1 cellular context compared by ENCODE assay signal in the genomic region with DNA sequence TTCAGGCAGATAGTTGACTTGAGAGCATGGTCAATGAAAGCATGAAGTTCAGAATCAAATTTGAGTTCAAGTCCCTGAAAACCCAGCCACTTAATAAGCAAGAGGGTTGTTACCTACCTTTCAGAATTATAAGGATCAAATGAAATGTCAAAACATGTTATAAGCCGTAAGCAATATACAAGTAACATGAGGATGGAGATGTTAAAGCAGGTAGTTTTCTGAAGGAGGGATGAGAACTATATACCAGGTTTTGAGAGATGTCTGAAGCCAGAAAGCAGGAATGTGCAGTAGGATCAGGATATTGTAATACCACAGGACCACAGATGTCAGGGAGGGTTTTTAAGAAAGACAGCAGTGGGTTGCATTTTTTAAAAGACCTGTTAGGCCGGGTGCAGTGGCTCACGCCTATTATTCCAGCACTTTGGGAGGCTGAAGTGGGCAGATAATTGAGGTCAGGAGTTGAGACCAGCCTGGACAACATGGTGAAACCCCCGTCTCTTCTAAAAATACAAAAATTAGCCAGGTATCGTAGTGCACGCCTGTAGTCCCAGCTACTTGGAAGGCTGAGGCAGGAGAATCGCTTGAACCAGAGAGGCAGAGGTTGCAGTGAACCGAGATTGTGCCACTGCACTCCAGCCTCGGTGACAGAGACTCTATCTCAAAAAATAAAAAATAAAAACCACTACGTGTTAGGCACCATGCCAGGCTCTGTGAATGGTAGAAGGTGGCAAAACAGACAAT.
TF ChIP-seq lines count a peak whose summit lies in the region.

No MANE protein-coding gene starts in this region.

TF ChIP-seq in K562, 482 proteins besides CTCF, POLR2A, EP300 and RAD21:
- TF ChIP-seq SUPT5H (IDR thresholded peaks at IDR 0.05) (peak; percentile 56), DACH1 (IDR thresholded peaks at IDR 0.05; ENCODE audit: partially characterized antibody) (no peak), ZNF133 (CRISPR knock-in tag; IDR thresholded peaks at IDR 0.05) (no peak), MECOM (CRISPR knock-in tag; IDR thresholded peaks at IDR 0.05) (no peak), FOXK2 (conservative IDR thresholded peaks at IDR 0.05 in 1 of 2, IDR thresholded peaks at IDR 0.05 in 1 of 2; ENCODE audit: low read depth in 2 of 2) (no peak), KLF1 (tag; IDR thresholded peaks at IDR 0.05) (no peak), SRF (CRISPR knock-in tag; IDR thresholded peaks at IDR 0.05) (no peak), POLR2B (IDR thresholded peaks at IDR 0.05; ENCODE audit: low read depth, partially characterized antibody) (peak; percentile 58), RBM22 (IDR thresholded peaks at IDR 0.05; ENCODE audit: low read depth, low read length, poor library complexity, severe bottlenecking) (peak; percentile 46), POLR2AphosphoS2 (IDR thresholded peaks at IDR 0.05; ENCODE audit: low read length) (peak; percentile 87), NR2C2 (CRISPR knock-in tag; IDR thresholded peaks at IDR 0.05) (no peak), NR2C2 (tag; IDR thresholded peaks at IDR 0.05) (no peak), ZNF584 (CRISPR knock-in tag; IDR thresholded peaks at IDR 0.05; ENCODE audit: low read depth) (no peak), SP1 (CRISPR knock-in tag; IDR thresholded peaks at IDR 0.05) (no peak), ARNT (IDR thresholded peaks at IDR 0.05) (no peak), ZNF324 (CRISPR knock-in tag; IDR thresholded peaks at IDR 0.05) (no peak), MAFK (IDR thresholded peaks at IDR 0.05; ENCODE audit: low read length) (no peak), TAL1 (IDR thresholded peaks at IDR 0.05) (no peak), KLF16 (IDR thresholded peaks at IDR 0.05) (no peak), LCOR (CRISPR knock-in tag; IDR thresholded peaks at IDR 0.05) (no peak), EP400 (IDR thresholded peaks at IDR 0.05) (no peak), ZNF830 (CRISPR knock-in tag; IDR thresholded peaks at IDR 0.05) (no peak), ZNF347 (CRISPR knock-in tag; IDR thresholded peaks at IDR 0.05; ENCODE audit: low read depth) (no peak), ZNF445 (CRISPR knock-in tag; IDR thresholded peaks at IDR 0.05; ENCODE audit: low read depth) (no peak), ZNF146 (CRISPR knock-in tag; IDR thresholded peaks at IDR 0.05; ENCODE audit: unreplicated experiment) (no peak), NEUROD1 (IDR thresholded peaks at IDR 0.05; ENCODE audit: borderline replicate concordance, low read depth, low read length, partially characterized antibody) (no peak), ZNF217 (CRISPR knock-in tag; IDR thresholded peaks at IDR 0.05) (no peak), NCOR1 (IDR thresholded peaks at IDR 0.05) (no peak), PCBP1 (IDR thresholded peaks at IDR 0.05; ENCODE audit: low read depth, low read length, poor library complexity, severe bottlenecking) (no peak), KLF10 (CRISPR knock-in tag; IDR thresholded peaks at IDR 0.05) (0 out of 2 replicates have a peak, but pooled peaks have one; percentile 18), GATAD2A (IDR thresholded peaks at IDR 0.05) (no peak), CC2D1A (IDR thresholded peaks at IDR 0.05) (no peak), NBN (IDR thresholded peaks at IDR 0.05; ENCODE audit: low read depth) (no peak), ZNF766 (CRISPR knock-in tag; conservative IDR thresholded peaks at IDR 0.05) (no peak), LARP7 (IDR thresholded peaks at IDR 0.05) (no peak)
- TF ChIP-seq, protein P1, sequence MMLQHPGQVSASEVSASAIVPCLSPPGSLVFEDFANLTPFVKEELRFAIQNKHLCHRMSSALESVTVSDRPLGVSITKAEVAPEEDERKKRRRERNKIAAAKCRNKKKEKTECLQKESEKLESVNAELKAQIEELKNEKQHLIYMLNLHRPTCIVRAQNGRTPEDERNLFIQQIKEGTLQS (IDR thresholded peaks at IDR 0.05), result no peak
- TF ChIP-seq, protein P1 (CRISPR knock-in tag; conservative IDR thresholded peaks at IDR 0.05), result no peak
- TF ChIP-seq, protein P2, sequence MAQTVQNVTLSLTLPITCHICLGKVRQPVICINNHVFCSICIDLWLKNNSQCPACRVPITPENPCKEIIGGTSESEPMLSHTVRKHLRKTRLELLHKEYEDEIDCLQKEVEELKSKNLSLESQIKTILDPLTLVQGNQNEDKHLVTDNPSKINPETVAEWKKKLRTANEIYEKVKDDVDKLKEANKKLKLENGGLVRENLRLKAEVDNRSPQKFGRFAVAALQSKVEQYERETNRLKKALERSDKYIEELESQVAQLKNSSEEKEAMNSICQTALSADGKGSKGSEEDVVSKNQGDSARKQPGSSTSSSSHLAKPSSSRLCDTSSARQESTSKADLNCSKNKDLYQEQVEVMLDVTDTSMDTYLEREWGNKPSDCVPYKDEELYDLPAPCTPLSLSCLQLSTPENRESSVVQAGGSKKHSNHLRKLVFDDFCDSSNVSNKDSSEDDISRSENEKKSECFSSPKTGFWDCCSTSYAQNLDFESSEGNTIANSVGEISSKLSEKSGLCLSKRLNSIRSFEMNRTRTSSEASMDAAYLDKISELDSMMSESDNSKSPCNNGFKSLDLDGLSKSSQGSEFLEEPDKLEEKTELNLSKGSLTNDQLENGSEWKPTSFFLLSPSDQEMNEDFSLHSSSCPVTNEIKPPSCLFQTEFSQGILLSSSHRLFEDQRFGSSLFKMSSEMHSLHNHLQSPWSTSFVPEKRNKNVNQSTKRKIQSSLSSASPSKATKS (CRISPR knock-in tag; IDR thresholded peaks at IDR 0.05), result no peak
- TF ChIP-seq, protein P3, sequence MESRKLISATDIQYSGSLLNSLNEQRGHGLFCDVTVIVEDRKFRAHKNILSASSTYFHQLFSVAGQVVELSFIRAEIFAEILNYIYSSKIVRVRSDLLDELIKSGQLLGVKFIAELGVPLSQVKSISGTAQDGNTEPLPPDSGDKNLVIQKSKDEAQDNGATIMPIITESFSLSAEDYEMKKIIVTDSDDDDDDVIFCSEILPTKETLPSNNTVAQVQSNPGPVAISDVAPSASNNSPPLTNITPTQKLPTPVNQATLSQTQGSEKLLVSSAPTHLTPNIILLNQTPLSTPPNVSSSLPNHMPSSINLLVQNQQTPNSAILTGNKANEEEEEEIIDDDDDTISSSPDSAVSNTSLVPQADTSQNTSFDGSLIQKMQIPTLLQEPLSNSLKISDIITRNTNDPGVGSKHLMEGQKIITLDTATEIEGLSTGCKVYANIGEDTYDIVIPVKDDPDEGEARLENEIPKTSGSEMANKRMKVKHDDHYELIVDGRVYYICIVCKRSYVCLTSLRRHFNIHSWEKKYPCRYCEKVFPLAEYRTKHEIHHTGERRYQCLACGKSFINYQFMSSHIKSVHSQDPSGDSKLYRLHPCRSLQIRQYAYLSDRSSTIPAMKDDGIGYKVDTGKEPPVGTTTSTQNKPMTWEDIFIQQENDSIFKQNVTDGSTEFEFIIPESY (CRISPR knock-in tag; IDR thresholded peaks at IDR 0.05), result no peak
- TF ChIP-seq, protein P4, sequence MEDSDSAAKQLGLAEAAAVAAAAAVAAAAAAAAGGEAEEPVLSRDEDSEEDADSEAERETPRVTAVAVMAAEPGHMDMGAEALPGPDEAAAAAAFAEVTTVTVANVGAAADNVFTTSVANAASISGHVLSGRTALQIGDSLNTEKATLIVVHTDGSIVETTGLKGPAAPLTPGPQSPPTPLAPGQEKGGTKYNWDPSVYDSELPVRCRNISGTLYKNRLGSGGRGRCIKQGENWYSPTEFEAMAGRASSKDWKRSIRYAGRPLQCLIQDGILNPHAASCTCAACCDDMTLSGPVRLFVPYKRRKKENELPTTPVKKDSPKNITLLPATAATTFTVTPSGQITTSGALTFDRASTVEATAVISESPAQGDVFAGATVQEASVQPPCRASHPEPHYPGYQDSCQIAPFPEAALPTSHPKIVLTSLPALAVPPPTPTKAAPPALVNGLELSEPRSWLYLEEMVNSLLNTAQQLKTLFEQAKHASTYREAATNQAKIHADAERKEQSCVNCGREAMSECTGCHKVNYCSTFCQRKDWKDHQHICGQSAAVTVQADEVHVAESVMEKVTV (CRISPR knock-in tag; IDR thresholded peaks at IDR 0.05), result no peak
- TF ChIP-seq, protein P5, sequence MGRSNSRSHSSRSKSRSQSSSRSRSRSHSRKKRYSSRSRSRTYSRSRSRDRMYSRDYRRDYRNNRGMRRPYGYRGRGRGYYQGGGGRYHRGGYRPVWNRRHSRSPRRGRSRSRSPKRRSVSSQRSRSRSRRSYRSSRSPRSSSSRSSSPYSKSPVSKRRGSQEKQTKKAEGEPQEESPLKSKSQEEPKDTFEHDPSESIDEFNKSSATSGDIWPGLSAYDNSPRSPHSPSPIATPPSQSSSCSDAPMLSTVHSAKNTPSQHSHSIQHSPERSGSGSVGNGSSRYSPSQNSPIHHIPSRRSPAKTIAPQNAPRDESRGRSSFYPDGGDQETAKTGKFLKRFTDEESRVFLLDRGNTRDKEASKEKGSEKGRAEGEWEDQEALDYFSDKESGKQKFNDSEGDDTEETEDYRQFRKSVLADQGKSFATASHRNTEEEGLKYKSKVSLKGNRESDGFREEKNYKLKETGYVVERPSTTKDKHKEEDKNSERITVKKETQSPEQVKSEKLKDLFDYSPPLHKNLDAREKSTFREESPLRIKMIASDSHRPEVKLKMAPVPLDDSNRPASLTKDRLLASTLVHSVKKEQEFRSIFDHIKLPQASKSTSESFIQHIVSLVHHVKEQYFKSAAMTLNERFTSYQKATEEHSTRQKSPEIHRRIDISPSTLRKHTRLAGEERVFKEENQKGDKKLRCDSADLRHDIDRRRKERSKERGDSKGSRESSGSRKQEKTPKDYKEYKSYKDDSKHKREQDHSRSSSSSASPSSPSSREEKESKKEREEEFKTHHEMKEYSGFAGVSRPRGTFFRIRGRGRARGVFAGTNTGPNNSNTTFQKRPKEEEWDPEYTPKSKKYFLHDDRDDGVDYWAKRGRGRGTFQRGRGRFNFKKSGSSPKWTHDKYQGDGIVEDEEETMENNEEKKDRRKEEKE (IDR thresholded peaks at IDR 0.05; ENCODE audit: borderline replicate concordance in 1 of 2, control insufficient read depth in 1 of 2, low read depth in 2 of 2, low read length in 1 of 2), result no peak
- TF ChIP-seq, protein P6, sequence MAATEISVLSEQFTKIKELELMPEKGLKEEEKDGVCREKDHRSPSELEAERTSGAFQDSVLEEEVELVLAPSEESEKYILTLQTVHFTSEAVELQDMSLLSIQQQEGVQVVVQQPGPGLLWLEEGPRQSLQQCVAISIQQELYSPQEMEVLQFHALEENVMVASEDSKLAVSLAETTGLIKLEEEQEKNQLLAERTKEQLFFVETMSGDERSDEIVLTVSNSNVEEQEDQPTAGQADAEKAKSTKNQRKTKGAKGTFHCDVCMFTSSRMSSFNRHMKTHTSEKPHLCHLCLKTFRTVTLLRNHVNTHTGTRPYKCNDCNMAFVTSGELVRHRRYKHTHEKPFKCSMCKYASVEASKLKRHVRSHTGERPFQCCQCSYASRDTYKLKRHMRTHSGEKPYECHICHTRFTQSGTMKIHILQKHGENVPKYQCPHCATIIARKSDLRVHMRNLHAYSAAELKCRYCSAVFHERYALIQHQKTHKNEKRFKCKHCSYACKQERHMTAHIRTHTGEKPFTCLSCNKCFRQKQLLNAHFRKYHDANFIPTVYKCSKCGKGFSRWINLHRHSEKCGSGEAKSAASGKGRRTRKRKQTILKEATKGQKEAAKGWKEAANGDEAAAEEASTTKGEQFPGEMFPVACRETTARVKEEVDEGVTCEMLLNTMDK (IDR thresholded peaks at IDR 0.05; ENCODE audit: borderline replicate concordance, insufficient read depth, low read depth, low read length, poor library complexity, severe bottlenecking), result no peak
TF ChIP-seq in K562: peak in this region for 5.
